Comparison of ENCODE assay signal across 11 cellular contexts in the genomic region with DNA sequence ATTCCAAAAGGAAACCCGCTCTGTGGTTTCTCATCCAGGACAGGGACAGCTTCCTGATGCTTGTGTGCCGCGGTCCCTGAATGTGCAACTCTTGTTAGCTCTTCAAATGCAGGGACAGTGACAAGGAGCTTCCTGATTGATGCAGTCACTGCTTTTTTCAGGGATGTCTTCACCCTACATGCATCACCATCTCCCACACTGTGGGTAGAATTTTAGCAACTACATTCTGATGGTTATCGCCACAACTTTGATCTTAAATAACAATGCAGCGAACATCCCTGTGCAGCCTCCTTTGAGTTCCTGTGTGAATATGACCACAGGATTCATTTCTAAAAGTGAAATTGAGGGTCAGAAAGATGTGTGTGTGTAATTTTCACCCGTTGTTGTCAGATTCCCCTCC.
"Had no signal": no experiment of that assay in that cellular context is flagged by ENCODE, and none has a peak within 500 bp of the region (broad histone marks: within the 10 kb centered on the region; RNA-seq: fewer than 3 reads in every experiment).

No MANE protein-coding gene starts in this region.

- H3K9me3 ChIP-seq: ascending aorta, colonic mucosa, right atrium auricular region, tibial nerve had no signal

- H3K4me1 ChIP-seq: ascending aorta, colonic mucosa, right atrium auricular region, tibial nerve had no signal

- H3K36me3 ChIP-seq: ascending aorta, colonic mucosa, right atrium auricular region, tibial nerve, WERI-Rb-1 had no signal

- H3K4me3 Mint-ChIP-seq: activated CD4-positive, alpha-beta T cell treated with anti-CD3 and anti-CD28 coated beads for 36 hours had no signal

- ATAC-seq: activated CD4-positive, alpha-beta T cell treated with anti-CD3 and anti-CD28 coated beads for 36 hours had no signal

- DNase-seq: activated CD4-positive, alpha-beta T cell treated with anti-CD3 and anti-CD28 coated beads for 36 hours; activated effector memory CD4-positive, alpha-beta T cell treated with Interleukin-2 at 50 U/mL for 16 hours; colonic mucosa; effector CD8-positive, alpha-beta T cell; small intestine; T1000; WERI-Rb-1 had no signal

- H3K27me3 ChIP-seq: ascending aorta, colonic mucosa, right atrium auricular region had no signal

- H3K27ac ChIP-seq: ascending aorta, colonic mucosa, epithelial cell of prostate, right atrium auricular region, tibial nerve, WERI-Rb-1 had no signal

- H3K27me3 Mint-ChIP-seq: activated CD4-positive, alpha-beta T cell treated with anti-CD3 and anti-CD28 coated beads for 36 hours had no signal

- H3K4me3 ChIP-seq: ascending aorta, colonic mucosa, right atrium auricular region, tibial nerve had no signal

- H3K27ac Mint-ChIP-seq: activated CD4-positive, alpha-beta T cell treated with anti-CD3 and anti-CD28 coated beads for 36 hours had no signal
